In the genomic region with DNA sequence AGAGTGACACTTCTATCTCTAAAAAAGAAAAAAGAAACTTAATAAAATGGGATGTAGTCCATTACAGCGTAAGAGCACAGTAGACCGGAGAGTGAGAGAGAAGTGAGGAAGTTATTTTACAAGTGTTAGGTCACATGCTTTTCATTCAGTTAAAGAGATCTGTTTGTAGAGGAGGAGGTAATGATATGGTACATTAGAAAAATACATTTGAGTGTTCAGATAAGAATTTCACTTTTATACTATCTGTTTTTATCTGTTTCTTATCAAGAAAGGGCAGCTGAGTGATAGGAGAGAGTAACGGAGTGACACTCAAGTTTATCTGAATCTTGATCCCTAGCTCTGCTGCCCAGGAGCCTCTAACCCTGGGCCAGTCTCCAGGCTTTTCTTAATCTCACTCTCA, we compare ENCODE assay signal across 18 cellular contexts. TPM values are rescaled to one million over a fixed set of nuclear protein-coding genes. Genes with fewer than 3 reads are reported as not detected.
A peak's percentile ranks its signal among the peaks of the same experiment; 100 is the strongest.
DNase-seq lines count a peak whose midpoint lies in the region; TF ChIP-seq lines count a peak whose summit lies in the region.
"Had no signal": no experiment of that assay in that cellular context is flagged by ENCODE, and none has a peak within 500 bp of the region (broad histone marks: within the 10 kb centered on the region; RNA-seq: fewer than 3 reads in every experiment).

No MANE protein-coding gene starts in this region.

- H3K27ac ChIP-seq in hepatocyte = peak overlapping the region; percentile 89
- H3K27ac ChIP-seq: KMS-11 had no signal

- H2AFZ ChIP-seq in hepatocyte = no peak overlapping the region

- no peaks in the 10 kb centered on the region for H3K9me3 ChIP-seq in hepatocyte (ENCODE audit: low read depth)

- H3K9me3 Mint-ChIP-seq in T-helper 2 cell treated with Interferon-gamma antibody and Interleukin-4, amounts not matched to agents 5 μg/mL and 100 μg/mL, for 36 hours = no peaks in the 10 kb centered on the region
- H3K9me3 Mint-ChIP-seq: activated naive CD8-positive, alpha-beta T cell treated with anti-CD3 and anti-CD28 coated beads for 36 hours; activated T-helper 1 cell treated with anti-CD3 and anti-CD28 coated beads, Interleukin-12 subunit alpha, Interleukin-12 subunit beta, Interleukin-2, Interleukin-4 antibody, amounts not matched to agents 30 ng/mL and 10 ng/mL and 1 ng/mL, durations not matched to agents 14 hours and 24 hours and 36 hours; neural crest cell had no signal

- H3K79me2 ChIP-seq in hepatocyte = peaks cover 56% of the 10 kb centered on the region

- peak; percentile 55 for DNase-seq in NOMO-1 treated with DMSO at 0.1 percent for 48 hours (lab: John Stamatoyannopoulos, UW; ENCODE audit: unreplicated experiment)
- no peak for DNase-seq in NOMO-1 treated with dmso at 0.1 percent for 144 hours (lab: John Stamatoyannopoulos, UW; ENCODE audit: unreplicated experiment)
- peak; percentile 9 for DNase-seq in NCI-H69 (lab: John Stamatoyannopoulos, UW)
- no peak for DNase-seq in hepatocyte (ENCODE audit: low spot score)
- peak; percentile 19 for DNase-seq in superior temporal gyrus (ENCODE audit: extremely low spot score)
- no peak for DNase-seq in T-helper 2 cell treated with Interferon-gamma antibody and Interleukin-4, amounts not matched to agents 5 μg/mL and 100 μg/mL, for 36 hours (ENCODE audit: low spot score)
- DNase-seq in DMS153 (lab: John Stamatoyannopoulos, UW) = no peak
- no peak for DNase-seq in NCI-H2081 treated with DMSO at 0.1 percent for 48 hours (lab: John Stamatoyannopoulos, UW)
- DNase-seq: 8988T; activated CD4-positive, CD25-positive, alpha-beta regulatory T cell treated with anti-CD3 and anti-CD28 coated beads, Interleukin-2, amount 50 U/mL, for 72 hours; activated naive CD8-positive, alpha-beta T cell treated with anti-CD3 and anti-CD28 coated beads for 36 hours; GOT3; midbrain; NCI-H1105; NCI-H526 treated with DMSO at 0.1 percent for 48 hours had no signal

- TF ChIP-seq CTCF in hepatocyte (IDR thresholded peaks at IDR 0.05; ENCODE audit: poor library complexity) = no peak

- H4K20me1 ChIP-seq in hepatocyte (ENCODE audit: insufficient read depth, poor library complexity, severe bottlenecking) = no peaks in the 10 kb centered on the region

- no peaks in the 10 kb centered on the region for H3K36me3 ChIP-seq in hepatocyte (replicated peaks; ENCODE audit: insufficient read depth, low read depth)

- H3K36me3 Mint-ChIP-seq in T-helper 2 cell treated with Interferon-gamma antibody and Interleukin-4, amounts not matched to agents 5 μg/mL and 100 μg/mL, for 36 hours (ENCODE audit: low read depth) = no peaks in the 10 kb centered on the region

- H3K4me3 ChIP-seq in hepatocyte = no peak overlapping the region

- H3K4me1 ChIP-seq in hepatocyte (ENCODE audit: insufficient read depth) = peaks cover 29% of the 10 kb centered on the region

- no peaks in the 10 kb centered on the region for H3K27me3 ChIP-seq in hepatocyte

- peak overlapping the region; percentile 23 for H3K4me2 ChIP-seq in hepatocyte
- H3K4me2 ChIP-seq: KMS-11 had no signal

- no peaks in the 10 kb centered on the region for H3K27me3 Mint-ChIP-seq in T-helper 2 cell treated with Interferon-gamma antibody and Interleukin-4, amounts not matched to agents 5 μg/mL and 100 μg/mL, for 36 hours (ENCODE audit: low read depth)
- H3K27me3 Mint-ChIP-seq: activated naive CD8-positive, alpha-beta T cell treated with anti-CD3 and anti-CD28 coated beads for 36 hours had no signal

- 48% methylated on average over 3 of the region's 3 CpGs for WGBS in hepatocyte (ENCODE audit: low lambda C conversion rate, missing lambda C conversion rate)

- H3K4me3 Mint-ChIP-seq in T-helper 2 cell treated with Interferon-gamma antibody and Interleukin-4, amounts not matched to agents 5 μg/mL and 100 μg/mL, for 36 hours = no peak overlapping the region
- H3K4me3 Mint-ChIP-seq: activated naive CD8-positive, alpha-beta T cell treated with anti-CD3 and anti-CD28 coated beads for 36 hours; activated T-helper 1 cell treated with anti-CD3 and anti-CD28 coated beads, Interleukin-12 subunit alpha, Interleukin-12 subunit beta, Interleukin-2, Interleukin-4 antibody, amounts not matched to agents 30 ng/mL and 10 ng/mL and 1 ng/mL, durations not matched to agents 14 hours and 24 hours and 36 hours; neural crest cell had no signal

- no peak overlapping the region for H3K27ac Mint-ChIP-seq in T-helper 2 cell treated with Interferon-gamma antibody and Interleukin-4, amounts not matched to agents 5 μg/mL and 100 μg/mL, for 36 hours
- H3K27ac Mint-ChIP-seq: activated naive CD8-positive, alpha-beta T cell treated with anti-CD3 and anti-CD28 coated beads for 36 hours; activated T-helper 1 cell treated with anti-CD3 and anti-CD28 coated beads, Interleukin-12 subunit alpha, Interleukin-12 subunit beta, Interleukin-2, Interleukin-4 antibody, amounts not matched to agents 30 ng/mL and 10 ng/mL and 1 ng/mL, durations not matched to agents 14 hours and 24 hours and 36 hours had no signal

- no peaks in the 10 kb centered on the region for H3K9me2 ChIP-seq in hepatocyte (replicated peaks; ENCODE audit: insufficient read depth)

- peaks cover 66% of the 10 kb centered on the region for H3K4me1 Mint-ChIP-seq in T-helper 2 cell treated with Interferon-gamma antibody and Interleukin-4, amounts not matched to agents 5 μg/mL and 100 μg/mL, for 36 hours (ENCODE audit: low read depth)

RNA-seq across cellular contexts. Expression of a gene that starts 38.9 kb away (rescaled TPM):
- 53.2 and 61.0 TPM in 2 replicates for total RNA-seq in hepatocyte
- polyA plus RNA-seq in hepatocyte = 20.8 and 23.4 TPM in 2 replicates

Comparison
In these comparisons a context has a peak if more than half of its experiments do, and no peak if none do; other contexts are left out.
1. DNase-seq: peak in NOMO-1 treated with DMSO at 0.1 percent for 48 hours (single experiment), NCI-H69 (single experiment) and superior temporal gyrus (single experiment); none in NOMO-1 treated with dmso at 0.1 percent for 144 hours (single experiment), hepatocyte (single experiment), T-helper 2 cell treated with Interferon-gamma antibody and Interleukin-4, amounts not matched to agents 5 μg/mL and 100 μg/mL, for 36 hours (single experiment), DMS153 (single experiment) and NCI-H2081 treated with DMSO at 0.1 percent for 48 hours (single experiment).